Comparison of ENCODE assay signal across 25 cellular contexts in the genomic region with DNA sequence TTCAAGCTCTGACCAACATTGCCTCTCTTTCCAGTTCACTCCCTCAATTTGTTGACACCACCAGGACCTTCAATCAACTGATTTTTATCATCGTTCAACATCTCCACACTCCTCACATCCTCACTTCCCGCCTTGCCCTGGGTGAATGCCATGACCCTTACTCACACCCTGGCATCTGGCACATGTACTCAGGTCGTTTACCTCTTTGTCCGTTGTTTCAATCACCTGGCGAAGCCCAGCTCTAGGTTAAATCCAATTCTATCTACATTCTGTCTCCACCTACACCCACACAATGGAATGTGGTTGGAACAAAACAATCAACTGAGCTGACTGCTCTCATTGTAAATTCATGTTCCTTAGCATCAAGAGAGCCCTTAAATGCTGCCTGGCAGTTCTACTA. TPM values are rescaled to one million over a fixed set of nuclear protein-coding genes. Genes with fewer than 3 reads are reported as not detected.
"Had no signal": no experiment of that assay in that cellular context is flagged by ENCODE, and none has a peak within 500 bp of the region (broad histone marks: within the 10 kb centered on the region; RNA-seq: fewer than 3 reads in every experiment).

No MANE protein-coding gene starts in this region.

- H3K4me1 Mint-ChIP-seq: activated T-helper 17 cell treated with anti-CD3 and anti-CD28 coated beads, Interleukin-2, amount 50 U/mL, for 72 hours had no signal

- DNase-seq: activated CD4-positive, alpha-beta memory T cell treated with anti-CD3 and anti-CD28 coated beads, Interleukin-2, amount 10 ng/mL, durations not matched to agents 7 days and 5 days; activated CD4-positive, alpha-beta T cell treated with anti-CD3 and anti-CD28 coated beads, Interleukin-2, amount 10 ng/mL, durations not matched to agents 7 days and 5 days; activated CD4-positive, CD25-positive, alpha-beta regulatory T cell; activated gamma-delta T cell; activated naive CD4-positive, alpha-beta T cell treated with anti-CD3 and anti-CD28 coated beads for 36 hours; activated T-cell treated with anti-CD3 and anti-CD28 coated beads for 4 hours; activated T-cell treated with anti-CD3 and anti-CD28 coated beads, Interleukin-2, amount 50 U/mL, for 48 hours; brain microvascular endothelial cell; NCI-H1105 treated with DMSO at 0.1 percent for 48 hours; NCI-H1436 treated with DMSO at 0.1 percent for 48 hours; NCI-H187; NCI-H2081; NCI-H446; NCI-H524; SHP77 treated with DMSO at 0.1 percent for 48 hours; T-cell; T-helper 2 cell; T1000 had no signal

- H3K4me3 Mint-ChIP-seq: activated CD4-positive, alpha-beta memory T cell treated with anti-CD3 and anti-CD28 coated beads, Interleukin-2, amount 10 ng/mL, durations not matched to agents 7 days and 5 days; activated CD4-positive, alpha-beta T cell treated with anti-CD3 and anti-CD28 coated beads, Interleukin-2, amount 10 ng/mL, durations not matched to agents 7 days and 5 days; activated naive CD4-positive, alpha-beta T cell treated with anti-CD3 and anti-CD28 coated beads for 36 hours; activated naive CD8-positive, alpha-beta T cell; activated T-helper 17 cell treated with anti-CD3 and anti-CD28 coated beads, Interleukin-2, amount 50 U/mL, for 72 hours; T-cell had no signal

- H3K36me3 ChIP-seq: brain microvascular endothelial cell had no signal

- H3K9ac ChIP-seq: KMS-11 had no signal

- H3K27me3 ChIP-seq: brain microvascular endothelial cell had no signal

- FAIRE-seq: RCC 7860, TTC549 had no signal

- H3K27ac ChIP-seq: brain microvascular endothelial cell, KMS-11, VCaP had no signal

- H3K27ac Mint-ChIP-seq: activated CD4-positive, alpha-beta memory T cell treated with anti-CD3 and anti-CD28 coated beads, Interleukin-2, amount 10 ng/mL, durations not matched to agents 7 days and 5 days; activated CD4-positive, alpha-beta T cell treated with anti-CD3 and anti-CD28 coated beads, Interleukin-2, amount 10 ng/mL, durations not matched to agents 7 days and 5 days; activated naive CD4-positive, alpha-beta T cell treated with anti-CD3 and anti-CD28 coated beads for 36 hours; activated naive CD8-positive, alpha-beta T cell; activated T-helper 17 cell treated with anti-CD3 and anti-CD28 coated beads, Interleukin-2, amount 50 U/mL, for 72 hours; T-cell had no signal

- H3K9me3 Mint-ChIP-seq: activated CD4-positive, alpha-beta memory T cell treated with anti-CD3 and anti-CD28 coated beads, Interleukin-2, amount 10 ng/mL, durations not matched to agents 7 days and 5 days had no signal

- H3K4me2 ChIP-seq: KMS-11 had no signal

- ATAC-seq: activated T-helper 17 cell treated with anti-CD3 and anti-CD28 coated beads, Interleukin-2, amount 50 U/mL, for 72 hours; T-cell had no signal

RNA-seq across cellular contexts. Expression of a gene that starts 24.2 kb away (rescaled TPM):
- total RNA-seq: activated CD4-positive, alpha-beta memory T cell treated with anti-CD3 and anti-CD28 coated beads, Interleukin-2, amount 10 ng/mL, durations not matched to agents 7 days and 5 days; activated CD4-positive, alpha-beta T cell treated with anti-CD3 and anti-CD28 coated beads, Interleukin-2, amount 10 ng/mL, durations not matched to agents 7 days and 5 days; activated CD8-positive, alpha-beta memory T cell treated with anti-CD3 and anti-CD28 coated beads for 36 hours; activated naive CD4-positive, alpha-beta T cell treated with anti-CD3 and anti-CD28 coated beads for 36 hours; activated T-helper 17 cell treated with anti-CD3 and anti-CD28 coated beads, Interleukin-2, amount 50 U/mL, for 72 hours had no signal
